ENCODE assay signal across 12 cellular contexts in genomic region chr16:57128787-57129389, GRCh38. TPM values are rescaled to one million over a fixed set of nuclear protein-coding genes. Genes with fewer than 3 reads are reported as not detected.
A peak's percentile ranks its signal among the peaks of the same experiment; 100 is the strongest.
DNase-seq lines count a peak whose midpoint lies in the region; ATAC-seq and TF ChIP-seq lines count a peak whose summit lies in the region.
"Had no signal": no experiment of that assay in that cellular context is flagged by ENCODE, and none has a peak within 500 bp of the region (broad histone marks: within the 10 kb centered on the region; RNA-seq: fewer than 3 reads in every experiment).

No MANE protein-coding gene starts in this region.

- no peaks in the 10 kb centered on the region for H3K36me3 Mint-ChIP-seq in T-helper 1 cell treated with Interleukin-12 subunit alpha and Interleukin-12 subunit beta and Interleukin-4 antibody, amounts not matched to agents 30 μg/mL and 1 μg/mL, for 36 hours (ENCODE audit: low read depth)
- peaks cover 4% of the 10 kb centered on the region for H3K36me3 Mint-ChIP-seq in activated T-helper 1 cell treated with anti-CD3 and anti-CD28 coated beads, Interleukin-12 subunit alpha, Interleukin-12 subunit beta, Interleukin-2, Interleukin-4 antibody, amounts not matched to agents 30 ng/mL and 10 ng/mL and 1 ng/mL, durations not matched to agents 14 hours and 24 hours and 36 hours (ENCODE audit: low read depth)
- peaks cover 0 to 3% (median 0%) of the 10 kb centered on the region in 5 donors for H3K36me3 Mint-ChIP-seq in naive thymus-derived CD4-positive, alpha-beta T cell

- no peaks in the 10 kb centered on the region for H3K27me3 ChIP-seq in BLaER1 treated with 17β-estradiol and CSF1 and Interleukin-3, amounts not matched to agents 10 nM and 100 nM
- no peaks in the 10 kb centered on the region for H3K27me3 ChIP-seq in naive thymus-derived CD4-positive, alpha-beta T cell (ENCODE audit: control insufficient read depth in 2 of 2, insufficient read depth in 2 of 2, low read length in 2 of 2)
- H3K27me3 ChIP-seq in body of pancreas = no peaks in the 10 kb centered on the region

- TF ChIP-seq POLR2A in body of pancreas (IDR thresholded peaks at IDR 0.05) = no peak

- peak; percentile 44 for DNase-seq in activated T-helper 1 cell treated with anti-CD3 and anti-CD28 coated beads, Interleukin-12 subunit alpha, Interleukin-12 subunit beta, Interleukin-2, Interleukin-4 antibody, amounts not matched to agents 30 ng/mL and 10 ng/mL and 1 ng/mL, durations not matched to agents 14 hours and 24 hours and 36 hours (ENCODE audit: low spot score)
- DNase-seq in naive thymus-derived CD4-positive, alpha-beta T cell = peak in 6 of 9 donors; percentile 26 to 35 (median 32)
- no peak for DNase-seq in body of pancreas
- DNase-seq in NCI-H2029 treated with DMSO at 0.1 percent for 48 hours (lab: John Stamatoyannopoulos, UW) = no peak
- DNase-seq: NCI-H526 treated with DMSO at 0.1 percent for 48 hours, psoas muscle had no signal

- 79 to 83% methylated on average over 11 of the region's 11 CpGs for WGBS in body of pancreas, 2 donors

- H3K9me3 ChIP-seq in BLaER1 treated with 17β-estradiol and CSF1 and Interleukin-3, amounts not matched to agents 10 nM and 100 nM (replicated peaks in 1 of 11) = peaks cover 0 to 4% (median 0%) of the 10 kb centered on the region in 11 experiments; a peak in 1 of 22 replicates
- no peaks in the 10 kb centered on the region for H3K9me3 ChIP-seq in naive thymus-derived CD4-positive, alpha-beta T cell (ENCODE audit: control insufficient read depth in 2 of 3, low read length in 3 of 3)
- no peaks in the 10 kb centered on the region for H3K9me3 ChIP-seq in body of pancreas
- H3K9me3 ChIP-seq: A549, psoas muscle had no signal

- H3K4me3 ChIP-seq in BLaER1 treated with 17β-estradiol and CSF1 and Interleukin-3, amounts not matched to agents 10 nM and 100 nM = no peak overlapping the region
- H3K4me3 ChIP-seq in naive thymus-derived CD4-positive, alpha-beta T cell (ENCODE audit: low read length) = peak overlapping the region; percentile 2
- no peak overlapping the region for H3K4me3 ChIP-seq in body of pancreas
- H3K4me3 ChIP-seq: A549, psoas muscle had no signal

- CTCF ChIA-PET in naive thymus-derived CD4-positive, alpha-beta T cell (lab: Charles Lee) = interaction anchor here (0.8 to 1.0 kb wide), 2 partner anchors 13 to 44 kb away, joined by 3 read pairs; no protein-coding TSS in a partner anchor

- peak; percentile 66 for ATAC-seq in naive thymus-derived CD4-positive, alpha-beta T cell
- no peak for ATAC-seq in GM21360 (IDR thresholded peaks at IDR 0.05; ENCODE audit: unreplicated experiment)
- ATAC-seq in body of pancreas = no peak
- ATAC-seq in GM21717 (IDR thresholded peaks at IDR 0.05; ENCODE audit: unreplicated experiment) = no peak
- ATAC-seq: A549, left lobe of liver, psoas muscle had no signal

- POLR2A ChIA-PET in naive thymus-derived CD4-positive, alpha-beta T cell (lab: Charles Lee) = interaction anchor here (0.9 to 1.8 kb wide), 2 partner anchors 12 to 14 kb away, joined by 3 to 8 read pairs; no protein-coding TSS in a partner anchor

- H3K4me1 Mint-ChIP-seq in T-helper 1 cell treated with Interleukin-12 subunit alpha and Interleukin-12 subunit beta and Interleukin-4 antibody, amounts not matched to agents 30 μg/mL and 1 μg/mL, for 36 hours (ENCODE audit: low read depth) = peaks cover 44% of the 10 kb centered on the region
- peaks cover 64% of the 10 kb centered on the region for H3K4me1 Mint-ChIP-seq in activated T-helper 1 cell treated with anti-CD3 and anti-CD28 coated beads, Interleukin-12 subunit alpha, Interleukin-12 subunit beta, Interleukin-2, Interleukin-4 antibody, amounts not matched to agents 30 ng/mL and 10 ng/mL and 1 ng/mL, durations not matched to agents 14 hours and 24 hours and 36 hours (ENCODE audit: low read depth)
- H3K4me1 Mint-ChIP-seq in naive thymus-derived CD4-positive, alpha-beta T cell = peaks cover 50 to 98% (median 85%) of the 10 kb centered on the region in 7 donors

- no peaks in the 10 kb centered on the region for H3K27me3 Mint-ChIP-seq in T-helper 1 cell treated with Interleukin-12 subunit alpha and Interleukin-12 subunit beta and Interleukin-4 antibody, amounts not matched to agents 30 μg/mL and 1 μg/mL, for 36 hours (ENCODE audit: low read depth)
- no peaks in the 10 kb centered on the region for H3K27me3 Mint-ChIP-seq in activated T-helper 1 cell treated with anti-CD3 and anti-CD28 coated beads, Interleukin-12 subunit alpha, Interleukin-12 subunit beta, Interleukin-2, Interleukin-4 antibody, amounts not matched to agents 30 ng/mL and 10 ng/mL and 1 ng/mL, durations not matched to agents 14 hours and 24 hours and 36 hours (ENCODE audit: insufficient read depth)
- H3K27me3 Mint-ChIP-seq in naive thymus-derived CD4-positive, alpha-beta T cell = no peaks in the 10 kb centered on the region

- intact Hi-C loops in activated T-helper 1 cell treated with anti-CD3 and anti-CD28 coated beads, Interleukin-12 subunit alpha, Interleukin-12 subunit beta, Interleukin-2, Interleukin-4 antibody, amounts not matched to agents 30 ng/mL and 10 ng/mL and 1 ng/mL, durations not matched to agents 14 hours and 24 hours and 36 hours (cut with micrococcal nuclease) = loop anchor here (2.0 kb wide), 1 partner anchor 14 kb away; no protein-coding TSS in a partner anchor
- intact Hi-C loops in naive thymus-derived CD4-positive, alpha-beta T cell (cut with micrococcal nuclease) = loop anchor here in 1 of 2 donors (2.0 kb wide), 1 partner anchor 58 kb away; the partner anchor contains the start of genes PSME3IP1 and RSPRY1
- intact Hi-C loops in body of pancreas (cut with DNase I) = no loop called here

- TF ChIP-seq CTCF in body of pancreas (IDR thresholded peaks at IDR 0.05) = no peak

- peak overlapping the region in 5 of 11 experiments; percentile 2 to 25 (median 6); a peak in 4 of 22 replicates for H3K27ac ChIP-seq in BLaER1 treated with 17β-estradiol and CSF1 and Interleukin-3, amounts not matched to agents 10 nM and 100 nM
- H3K27ac ChIP-seq in naive thymus-derived CD4-positive, alpha-beta T cell (ENCODE audit: low read depth, low read length) = peak overlapping the region; percentile 55
- H3K27ac ChIP-seq in body of pancreas = no peak overlapping the region
- H3K27ac ChIP-seq: A549, psoas muscle had no signal

- H3K9ac ChIP-seq in BLaER1 treated with 17β-estradiol and CSF1 and Interleukin-3, amounts not matched to agents 10 nM and 100 nM = peak overlapping the region in 3 of 11 experiments; percentile 10 to 24 (median 13); a peak in 3 of 22 replicates

- peaks cover 46 to 86% (median 77%) of the 10 kb centered on the region in 10 experiments for H3K4me1 ChIP-seq in BLaER1 treated with 17β-estradiol and CSF1 and Interleukin-3, amounts not matched to agents 10 nM and 100 nM
- peaks cover 76 to 82% of the 10 kb centered on the region in 2 donors for H3K4me1 ChIP-seq in naive thymus-derived CD4-positive, alpha-beta T cell (ENCODE audit: control insufficient read depth in 2 of 2, insufficient read depth in 2 of 2, low read length in 2 of 2)
- H3K4me1 ChIP-seq in body of pancreas = no peaks in the 10 kb centered on the region
- H3K4me1 ChIP-seq: A549, psoas muscle had no signal

- H3K9me3 Mint-ChIP-seq in T-helper 1 cell treated with Interleukin-12 subunit alpha and Interleukin-12 subunit beta and Interleukin-4 antibody, amounts not matched to agents 30 μg/mL and 1 μg/mL, for 36 hours = no peaks in the 10 kb centered on the region
- no peaks in the 10 kb centered on the region for H3K9me3 Mint-ChIP-seq in activated T-helper 1 cell treated with anti-CD3 and anti-CD28 coated beads, Interleukin-12 subunit alpha, Interleukin-12 subunit beta, Interleukin-2, Interleukin-4 antibody, amounts not matched to agents 30 ng/mL and 10 ng/mL and 1 ng/mL, durations not matched to agents 14 hours and 24 hours and 36 hours
- no peaks in the 10 kb centered on the region for H3K9me3 Mint-ChIP-seq in naive thymus-derived CD4-positive, alpha-beta T cell

- H3K4me3 Mint-ChIP-seq in T-helper 1 cell treated with Interleukin-12 subunit alpha and Interleukin-12 subunit beta and Interleukin-4 antibody, amounts not matched to agents 30 μg/mL and 1 μg/mL, for 36 hours = peak overlapping the region; percentile 74
- H3K4me3 Mint-ChIP-seq in activated T-helper 1 cell treated with anti-CD3 and anti-CD28 coated beads, Interleukin-12 subunit alpha, Interleukin-12 subunit beta, Interleukin-2, Interleukin-4 antibody, amounts not matched to agents 30 ng/mL and 10 ng/mL and 1 ng/mL, durations not matched to agents 14 hours and 24 hours and 36 hours = no peak overlapping the region
- H3K4me3 Mint-ChIP-seq in naive thymus-derived CD4-positive, alpha-beta T cell = peak overlapping the region; percentile 27 to 84 (median 59)

- H3K4me2 ChIP-seq in BLaER1 treated with 17β-estradiol and CSF1 and Interleukin-3, amounts not matched to agents 10 nM and 100 nM = peak overlapping the region; percentile 1 to 96 (median 47); a peak in 19 of 22 replicates
- H3K4me2 ChIP-seq: A549 had no signal

- peaks cover 0 to 35% (median 20%) of the 10 kb centered on the region in 11 experiments; a peak in 17 of 22 replicates for H3K36me3 ChIP-seq in BLaER1 treated with 17β-estradiol and CSF1 and Interleukin-3, amounts not matched to agents 10 nM and 100 nM
- no peaks in the 10 kb centered on the region for H3K36me3 ChIP-seq in naive thymus-derived CD4-positive, alpha-beta T cell (ENCODE audit: control insufficient read depth in 2 of 3, insufficient read depth in 3 of 3, low read length in 3 of 3)
- H3K36me3 ChIP-seq in body of pancreas (replicated peaks in 1 of 2; ENCODE audit: insufficient read depth in 1 of 2, low read depth in 2 of 2) = no peaks in the 10 kb centered on the region

- H4K20me1 ChIP-seq in BLaER1 treated with 17β-estradiol and CSF1 and Interleukin-3, amounts not matched to agents 10 nM and 100 nM = peaks cover 0 to 7% (median 0%) of the 10 kb centered on the region in 11 experiments; a peak in 2 of 22 replicates

- peak overlapping the region; percentile 95 for H3K27ac Mint-ChIP-seq in T-helper 1 cell treated with Interleukin-12 subunit alpha and Interleukin-12 subunit beta and Interleukin-4 antibody, amounts not matched to agents 30 μg/mL and 1 μg/mL, for 36 hours
- peak overlapping the region; percentile 91 for H3K27ac Mint-ChIP-seq in activated T-helper 1 cell treated with anti-CD3 and anti-CD28 coated beads, Interleukin-12 subunit alpha, Interleukin-12 subunit beta, Interleukin-2, Interleukin-4 antibody, amounts not matched to agents 30 ng/mL and 10 ng/mL and 1 ng/mL, durations not matched to agents 14 hours and 24 hours and 36 hours
- H3K27ac Mint-ChIP-seq in naive thymus-derived CD4-positive, alpha-beta T cell = peak overlapping the region; percentile 83 to 94 (median 91)

RNA-seq across cellular contexts. Expression of gene CPNE2, which starts 36.5 kb away (rescaled TPM):
- total RNA-seq in activated T-helper 1 cell treated with anti-CD3 and anti-CD28 coated beads, Interleukin-12 subunit alpha, Interleukin-12 subunit beta, Interleukin-2, Interleukin-4 antibody, amounts not matched to agents 30 ng/mL and 10 ng/mL and 1 ng/mL, durations not matched to agents 14 hours and 24 hours and 36 hours = 3.7 and 4.6 TPM in 2 replicates
- total RNA-seq in naive thymus-derived CD4-positive, alpha-beta T cell = 10 to 100 TPM in 1 of 5 experiments, 1 to 10 TPM in 4; 1.1 to 11.7 (median 3.5) TPM
- 10 to 100 TPM in 1 of 2 donors, 1 to 10 TPM in 1; 6.8 to 12.6 TPM for polyA plus RNA-seq in naive thymus-derived CD4-positive, alpha-beta T cell
- total RNA-seq in body of pancreas = 10 to 100 TPM in 1 of 2 donors, 1 to 10 TPM in 1; 8.8 to 16.5 TPM

RNA-seq across cellular contexts. Expression of gene PSME3IP1, which starts 57.0 kb away (rescaled TPM):
- 116 and 124 TPM in 2 replicates for total RNA-seq in activated T-helper 1 cell treated with anti-CD3 and anti-CD28 coated beads, Interleukin-12 subunit alpha, Interleukin-12 subunit beta, Interleukin-2, Interleukin-4 antibody, amounts not matched to agents 30 ng/mL and 10 ng/mL and 1 ng/mL, durations not matched to agents 14 hours and 24 hours and 36 hours
- total RNA-seq in naive thymus-derived CD4-positive, alpha-beta T cell = 100 to 1,000 TPM; 109 to 159 (median 140) TPM
- 10 to 100 TPM; 76.3 to 84.7 TPM for polyA plus RNA-seq in naive thymus-derived CD4-positive, alpha-beta T cell
- 10 to 100 TPM; 26.7 to 32.9 TPM for total RNA-seq in body of pancreas

RNA-seq across cellular contexts. Expression of gene RSPRY1, which starts 57.2 kb away (rescaled TPM):
- total RNA-seq in activated T-helper 1 cell treated with anti-CD3 and anti-CD28 coated beads, Interleukin-12 subunit alpha, Interleukin-12 subunit beta, Interleukin-2, Interleukin-4 antibody, amounts not matched to agents 30 ng/mL and 10 ng/mL and 1 ng/mL, durations not matched to agents 14 hours and 24 hours and 36 hours = 36.0 and 36.5 TPM in 2 replicates
- total RNA-seq in naive thymus-derived CD4-positive, alpha-beta T cell = 10 to 100 TPM; 24.1 to 40.5 (median 33.6) TPM
- polyA plus RNA-seq in naive thymus-derived CD4-positive, alpha-beta T cell = 10 to 100 TPM; 22.2 to 34.2 TPM
- total RNA-seq in body of pancreas = 10 to 100 TPM; 13.8 to 31.4 TPM

Comparison
In these comparisons a context has a peak if more than half of its experiments do, and no peak if none do; other contexts are left out.
1. DNase-seq: peak in activated T-helper 1 cell treated with anti-CD3 and anti-CD28 coated beads, Interleukin-12 subunit alpha, Interleukin-12 subunit beta, Interleukin-2, Interleukin-4 antibody, amounts not matched to agents 30 ng/mL and 10 ng/mL and 1 ng/mL, durations not matched to agents 14 hours and 24 hours and 36 hours (single experiment) and naive thymus-derived CD4-positive, alpha-beta T cell (6 of 9); none in body of pancreas (0 of 4) and NCI-H2029 treated with DMSO at 0.1 percent for 48 hours (single experiment).
2. Peak in every context shown above with its lines, with median percentiles within 50 percentile points of each other: H3K27ac Mint-ChIP-seq.